In genomic region chr2:217223222-217223930, GRCh38 we compare ENCODE assay signal across 8 cellular contexts.
DNase-seq lines count a peak whose midpoint lies in the region; ATAC-seq and TF ChIP-seq lines count a peak whose summit lies in the region.

No MANE protein-coding gene starts in this region.

- H3K4me3 ChIP-seq in choroid plexus epithelial cell (ENCODE audit: low read depth, low read length) (no peak overlapping the region), gastrocnemius medialis (no peak overlapping the region)

- H3K4me1 ChIP-seq in gastrocnemius medialis = peaks cover 10% of the 10 kb centered on the region in 2 donors

- ATAC-seq in Right ventricle myocardium superior (ENCODE audit: poor library complexity) = peak; percentile 60
- ATAC-seq in HG02885 (IDR thresholded peaks at IDR 0.05; ENCODE audit: poor library complexity, unreplicated experiment) = peak; percentile 78
- peak; percentile 45 to 55 for ATAC-seq in gastrocnemius medialis

- no peak for TF ChIP-seq POLR2A in gastrocnemius medialis (IDR thresholded peaks at IDR 0.05)

- DNase-seq in Right ventricle myocardium superior (no peak), cardiac septum (ENCODE audit: low spot score) (no peak), OCI-M1 (lab: John Stamatoyannopoulos, UW) (peak; percentile 90), choroid plexus epithelial cell (ENCODE audit: low read depth) (peak; percentile 95), gastrocnemius medialis (no peak), ecto neural progenitor cell (ENCODE audit: low spot score) (no peak), NCI-H526 treated with DMSO at 0.1 percent for 48 hours (lab: John Stamatoyannopoulos, UW) (no peak)

- H3K9me3 ChIP-seq in gastrocnemius medialis = no peaks in the 10 kb centered on the region

- H3K36me3 ChIP-seq in gastrocnemius medialis = no peaks in the 10 kb centered on the region

- TF ChIP-seq CTCF in choroid plexus epithelial cell (conservative IDR thresholded peaks at IDR 0.05; ENCODE audit: low read depth, low read length) (no peak), gastrocnemius medialis (IDR thresholded peaks at IDR 0.05 in 4 of 5, conservative IDR thresholded peaks at IDR 0.05 in 1 of 5) (no peak)

- in situ Hi-C loops in gastrocnemius medialis (cut with MboI; ENCODE audit: low sequenced_read_pairs in 4 of 4) = no loop called here

- no peaks in the 10 kb centered on the region for H3K27me3 ChIP-seq in gastrocnemius medialis

- no peak overlapping the region for H3K27ac ChIP-seq in gastrocnemius medialis

- intact Hi-C loops in Right ventricle myocardium superior (cut with DNase I) = no loop called here
- intact Hi-C loops in cardiac septum (cut with DNase I) = no loop called here
- intact Hi-C loops in gastrocnemius medialis (cut with DNase I; ENCODE audit: low total_unique reads) = no loop called here

Comparison
In these comparisons a context has a peak if more than half of its experiments do, and no peak if none do; other contexts are left out.
1. DNase-seq: peak in OCI-M1 (single experiment) and choroid plexus epithelial cell (single experiment); none in Right ventricle myocardium superior (single experiment), cardiac septum (single experiment), gastrocnemius medialis (0 of 2), ecto neural progenitor cell (single experiment) and NCI-H526 treated with DMSO at 0.1 percent for 48 hours (single experiment).
2. Peak in every context shown above with its lines, with median percentiles within 50 percentile points of each other: ATAC-seq.